In the genomic region with DNA sequence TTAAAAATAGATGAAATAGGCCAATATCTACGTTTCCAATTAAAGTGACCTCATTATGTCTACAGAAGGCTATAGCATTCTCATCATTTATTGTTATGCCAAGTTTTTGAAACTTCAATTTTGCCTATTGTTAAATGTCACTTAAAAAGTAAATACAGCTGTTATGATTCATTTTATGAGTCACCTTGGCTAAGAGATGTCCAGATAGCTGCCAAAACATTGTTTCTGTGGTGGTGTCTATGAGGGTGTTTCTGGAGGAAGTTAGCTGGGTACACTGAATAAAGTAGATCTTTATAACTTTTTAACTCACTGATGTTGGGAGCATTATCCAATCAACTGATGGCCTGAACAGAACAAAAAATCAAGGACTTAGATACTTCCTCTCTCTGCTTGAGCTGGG, we compare ENCODE assay signal across 16 cellular contexts.
DNase-seq lines count a peak whose midpoint lies in the region; ATAC-seq, FAIRE-seq and TF ChIP-seq lines count a peak whose summit lies in the region.
"Had no signal": no experiment of that assay in that cellular context is flagged by ENCODE, and none has a peak within 500 bp of the region (broad histone marks: within the 10 kb centered on the region; RNA-seq: fewer than 3 reads in every experiment).

No MANE protein-coding gene starts in this region.

- intact Hi-C loops in pancreas (cut with DNase I), result no loop called here

- 23 to 35% methylated on average over 1 of the region's 1 CpG for WGBS in pancreas, 2 donors

- H3K4me1 ChIP-seq in pancreas, result no peaks in the 10 kb centered on the region
- H3K4me1 ChIP-seq: parathyroid adenoma, tibial nerve had no signal

- no peak overlapping the region for H3K27ac ChIP-seq in pancreas
- H3K27ac ChIP-seq: 22Rv1, parathyroid adenoma, tibial nerve had no signal

- ATAC-seq in pancreas (peak; percentile 72 to 82 (median 77)), GM19397 (IDR thresholded peaks at IDR 0.05; ENCODE audit: unreplicated experiment) (no peak)
- ATAC-seq: CD8-positive, alpha-beta T cell had no signal

- H3K9me3 ChIP-seq in pancreas, result no peaks in the 10 kb centered on the region
- H3K9me3 ChIP-seq: tibial nerve had no signal

- DNase-seq in DMS53 (lab: John Stamatoyannopoulos, UW) (peak; percentile 71), DMS53 treated with DMSO at 0.1 percent for 48 hours (lab: John Stamatoyannopoulos, UW; ENCODE audit: unreplicated experiment) (no peak), LoVo (ENCODE audit: low spot score) (peak; percentile 1), astrocyte of the hippocampus (ENCODE audit: low read depth, low spot score) (peak; percentile 59), pancreas (no peak), RCC 7860 (ENCODE audit: low spot score) (no peak)
- DNase-seq in stimulated activated naive CD4-positive, alpha-beta T cell (lab: John Stamatoyannopoulos, UW), result no peak
- DNase-seq: CD8-positive, alpha-beta T cell; cortex of kidney; midbrain; NCI-H1092 had no signal

- no peaks in the 10 kb centered on the region for H3K27me3 ChIP-seq in pancreas
- H3K27me3 ChIP-seq: tibial nerve had no signal

- no peak for TF ChIP-seq CTCF in pancreas (IDR thresholded peaks at IDR 0.05)

- H3K36me3 ChIP-seq in pancreas, result no peaks in the 10 kb centered on the region
- H3K36me3 ChIP-seq: tibial nerve had no signal

- no peak overlapping the region for H3K4me3 ChIP-seq in pancreas
- H3K4me3 ChIP-seq: tibial nerve had no signal

- FAIRE-seq in pancreas (lab: Jason Lieb, UNC), result no peak
- no peak for FAIRE-seq in RCC 7860 (lab: Jason Lieb, UNC)
- FAIRE-seq: TTC549 had no signal

Comparison
In these comparisons a context has a peak if more than half of its experiments do, and no peak if none do; other contexts are left out.
1. DNase-seq: peak in DMS53 (single experiment), LoVo (single experiment) and astrocyte of the hippocampus (single experiment); none in DMS53 treated with DMSO at 0.1 percent for 48 hours (single experiment), pancreas (0 of 6), stimulated activated naive CD4-positive, alpha-beta T cell (0 of 6) and RCC 7860 (single experiment).